Comparison of ENCODE assay signal across 10 cellular contexts in genomic region chr7:155808551-155809331, GRCh38. TPM values are rescaled to one million over a fixed set of nuclear protein-coding genes. Genes with fewer than 3 reads are reported as not detected.
DNase-seq lines count a peak whose midpoint lies in the region; ATAC-seq and TF ChIP-seq lines count a peak whose summit lies in the region.
"Had no signal": no experiment of that assay in that cellular context is flagged by ENCODE, and none has a peak within 500 bp of the region (broad histone marks: within the 10 kb centered on the region; RNA-seq: fewer than 3 reads in every experiment).

No MANE protein-coding gene starts in this region.

- H3K9me3 ChIP-seq in Peyer's patch, result no peaks in the 10 kb centered on the region

- ATAC-seq in stimulated activated naive B cell treated with anti-CD40 and anti-IgM and Interleukin-4, amounts not matched to agents 10 μg/mL and 1 μg/mL and 100 μg/mL, for 72 hours (replicated peaks), result peak; percentile 26 to 36
- ATAC-seq in GM18870 (IDR thresholded peaks at IDR 0.05; ENCODE audit: unreplicated experiment), result no peak

- peaks cover 22% of the 10 kb centered on the region for H3K4me1 Mint-ChIP-seq in activated CD4-positive, alpha-beta T cell treated with anti-CD3 and anti-CD28 coated beads, Interleukin-2, amount 10 ng/mL, durations not matched to agents 24 days and 14 days
- peaks cover 28 to 66% of the 10 kb centered on the region in 2 donors for H3K4me1 Mint-ChIP-seq in stimulated activated naive B cell treated with anti-CD40 and anti-IgM and Interleukin-4, amounts not matched to agents 10 μg/mL and 1 μg/mL and 100 μg/mL, for 72 hours

- TF ChIP-seq POLR2A in Peyer's patch (IDR thresholded peaks at IDR 0.05), result peak; percentile 37 to 74

- peak overlapping the region; percentile 15 for H3K4me3 Mint-ChIP-seq in activated CD4-positive, alpha-beta T cell treated with anti-CD3 and anti-CD28 coated beads, Interleukin-2, amount 10 ng/mL, durations not matched to agents 24 days and 14 days
- H3K4me3 Mint-ChIP-seq in stimulated activated naive B cell treated with anti-CD40 and anti-IgM and Interleukin-4, amounts not matched to agents 10 μg/mL and 1 μg/mL and 100 μg/mL, for 72 hours, result peak overlapping the region; percentile 37 to 60

- peak overlapping the region in 3 of 4 donors; percentile 21 to 59 (median 56) for H3K4me3 ChIP-seq in Peyer's patch

- H3K27me3 Mint-ChIP-seq in activated CD4-positive, alpha-beta T cell treated with anti-CD3 and anti-CD28 coated beads, Interleukin-2, amount 10 ng/mL, durations not matched to agents 24 days and 14 days, result peaks cover 70% of the 10 kb centered on the region
- H3K27me3 Mint-ChIP-seq in stimulated activated naive B cell treated with anti-CD40 and anti-IgM and Interleukin-4, amounts not matched to agents 10 μg/mL and 1 μg/mL and 100 μg/mL, for 72 hours, result peaks cover 64 to 75% of the 10 kb centered on the region in 2 donors

- DNase-seq in activated CD4-positive, alpha-beta T cell treated with anti-CD3 and anti-CD28 coated beads, Interleukin-2, amount 10 ng/mL, durations not matched to agents 24 days and 14 days, result no peak
- DNase-seq in activated CD4-positive, alpha-beta T cell treated with anti-CD3 and anti-CD28 coated beads, Interleukin-2, amount 50 U/mL, for 4 hours, result no peak
- DNase-seq in Peyer's patch (peak in 2 of 3 donors; percentile 68 to 77), kidney glomerular epithelial cell (lab: John Stamatoyannopoulos, UW) (peak; percentile 20), posterior vena cava (ENCODE audit: low spot score) (no peak), NCI-H2107 treated with DMSO at 0.1 percent for 48 hours (lab: John Stamatoyannopoulos, UW; ENCODE audit: unreplicated experiment) (no peak)
- DNase-seq in stimulated activated naive B cell treated with anti-CD40 and anti-IgM and Interleukin-4, amounts not matched to agents 10 μg/mL and 1 μg/mL and 100 μg/mL, for 72 hours, result no peak
- DNase-seq: C1 segment of cervical spinal cord, T-helper 9 cell had no signal

- TF ChIP-seq CTCF in Peyer's patch (IDR thresholded peaks at IDR 0.05), result peak in 1 of 6 experiments; percentile 9

- peaks cover 0 to 81% (median 17%) of the 10 kb centered on the region in 4 donors for H3K4me1 ChIP-seq in Peyer's patch

- H3K27ac Mint-ChIP-seq in activated CD4-positive, alpha-beta T cell treated with anti-CD3 and anti-CD28 coated beads, Interleukin-2, amount 10 ng/mL, durations not matched to agents 24 days and 14 days, result peak overlapping the region; percentile 80
- peak overlapping the region; percentile 34 for H3K27ac Mint-ChIP-seq in stimulated activated naive B cell treated with anti-CD40 and anti-IgM and Interleukin-4, amounts not matched to agents 10 μg/mL and 1 μg/mL and 100 μg/mL, for 72 hours

- H3K27ac ChIP-seq in Peyer's patch, result peak overlapping the region in 3 of 4 donors; percentile 63 to 90 (median 82)

- no peaks in the 10 kb centered on the region for H3K36me3 Mint-ChIP-seq in activated CD4-positive, alpha-beta T cell treated with anti-CD3 and anti-CD28 coated beads, Interleukin-2, amount 10 ng/mL, durations not matched to agents 24 days and 14 days (ENCODE audit: low read depth)
- no peaks in the 10 kb centered on the region for H3K36me3 Mint-ChIP-seq in stimulated activated naive B cell treated with anti-CD40 and anti-IgM and Interleukin-4, amounts not matched to agents 10 μg/mL and 1 μg/mL and 100 μg/mL, for 72 hours

- no peaks in the 10 kb centered on the region for H3K36me3 ChIP-seq in Peyer's patch

- peaks cover 0 to 51% of the 10 kb centered on the region in 2 donors for H3K27me3 ChIP-seq in Peyer's patch

- H3K9me3 Mint-ChIP-seq in activated CD4-positive, alpha-beta T cell treated with anti-CD3 and anti-CD28 coated beads, Interleukin-2, amount 10 ng/mL, durations not matched to agents 24 days and 14 days, result no peaks in the 10 kb centered on the region
- H3K9me3 Mint-ChIP-seq in stimulated activated naive B cell treated with anti-CD40 and anti-IgM and Interleukin-4, amounts not matched to agents 10 μg/mL and 1 μg/mL and 100 μg/mL, for 72 hours, result no peaks in the 10 kb centered on the region

- intact Hi-C loops in activated CD4-positive, alpha-beta T cell treated with anti-CD3 and anti-CD28 coated beads, Interleukin-2, amount 10 ng/mL, durations not matched to agents 24 days and 14 days (cut with micrococcal nuclease), result loop anchor here (2.0 to 10.0 kb wide), 5 partner anchors 344 to 1214 kb away; no protein-coding TSS in a partner anchor
- intact Hi-C loops in posterior vena cava (cut with DNase I), result loop anchor here in 1 of 2 donors (10.0 kb wide), 1 partner anchor 666 kb away; no protein-coding TSS in a partner anchor

RNA-seq across cellular contexts. Expression of gene SHH, which starts 3.5 kb away (rescaled TPM):
- total RNA-seq in activated CD4-positive, alpha-beta T cell treated with anti-CD3 and anti-CD28 coated beads, Interleukin-2, amount 10 ng/mL, durations not matched to agents 24 days and 14 days, result not detected in 2 replicates
- total RNA-seq in Peyer's patch, result 1 to 10 TPM in 3 of 4 donors, not detected in 1; 1.4 to 2.5 (median 2.1) TPM
- total RNA-seq in posterior vena cava, result not detected

Comparison
In these comparisons a context has a peak if more than half of its experiments do, and no peak if none do; other contexts are left out.
1. DNase-seq: peak in Peyer's patch (2 of 3) and kidney glomerular epithelial cell (single experiment); none in activated CD4-positive, alpha-beta T cell treated with anti-CD3 and anti-CD28 coated beads, Interleukin-2, amount 10 ng/mL, durations not matched to agents 24 days and 14 days (single experiment), activated CD4-positive, alpha-beta T cell treated with anti-CD3 and anti-CD28 coated beads, Interleukin-2, amount 50 U/mL, for 4 hours (0 of 2), stimulated activated naive B cell treated with anti-CD40 and anti-IgM and Interleukin-4, amounts not matched to agents 10 μg/mL and 1 μg/mL and 100 μg/mL, for 72 hours (single experiment), posterior vena cava (single experiment) and NCI-H2107 treated with DMSO at 0.1 percent for 48 hours (single experiment).